33 cellular contexts compared by ENCODE assay signal in genomic region chr19:18068395-18068794, GRCh38. TPM values are rescaled to one million over a fixed set of nuclear protein-coding genes. Genes with fewer than 3 reads are reported as not detected.
"Had no signal": no experiment of that assay in that cellular context is flagged by ENCODE, and none has a peak within 500 bp of the region (broad histone marks: within the 10 kb centered on the region; RNA-seq: fewer than 3 reads in every experiment).

No MANE protein-coding gene starts in this region.

- H3K27me3 ChIP-seq: neutrophil, ovary, right lobe of liver, testis, upper lobe of right lung, uterus had no signal

- DNase-seq: naive B cell; naive thymus-derived CD8-positive, alpha-beta T cell; nephron progenitor cell; nucleus accumbens; ovary; posterior cingulate gyrus; psoas muscle; right lobe of liver; stimulated activated CD4-positive, alpha-beta T cell treated with anti-CD3 and anti-CD28 coated beads, Interleukin-15, amount 100 ng/mL, for 24 hours; stimulated activated CD4-positive, alpha-beta T cell treated with anti-CD3 and anti-CD28 coated beads, Interleukin-2, amount 100 ng/mL, for 24 hours; stimulated activated CD4-positive, alpha-beta T cell treated with anti-CD3 and anti-CD28 coated beads, Interleukin-2, amount 100 ng/mL, for 48 hours; stimulated activated CD4-positive, alpha-beta T cell treated with anti-CD3 and anti-CD28 coated beads, Interleukin-4, amount 100 ng/mL, for 24 hours; stimulated activated naive CD4-positive, alpha-beta T cell; stimulated activated naive CD8-positive, alpha-beta T cell treated with anti-CD3 and anti-CD28 coated beads, Interleukin-15, amount 100 ng/mL, for 72 hours; stimulated activated naive CD8-positive, alpha-beta T cell treated with anti-CD3 and anti-CD28 coated beads, Interleukin-15, Interleukin-2, amounts not matched to agents 100 U/mL and 50 U/mL, for 24 hours; substantia nigra; testis; tibial artery; transverse colon; upper lobe of right lung; uterus had no signal

- H3K79me2 ChIP-seq: parathyroid adenoma had no signal

- H3K36me3 ChIP-seq: neutrophil, ovary, right lobe of liver, suprapubic skin, tibial artery, transverse colon, upper lobe of right lung, uterus had no signal

- H3K4me1 ChIP-seq: parathyroid adenoma, psoas muscle, right lobe of liver, suprapubic skin, testis, tibial artery, transverse colon, upper lobe of right lung, uterus had no signal

- H3K4me3 ChIP-seq: ovary, psoas muscle, right lobe of liver, skin epidermis, smooth muscle cell, suprapubic skin, testis, tibial artery, transverse colon, upper lobe of right lung, uterus had no signal

- H3K4me2 ChIP-seq: smooth muscle cell had no signal

- H3K9me3 ChIP-seq: neutrophil, ovary, psoas muscle, right lobe of liver, suprapubic skin, testis, tibial artery, transverse colon, upper lobe of right lung, uterus had no signal

- H3K27ac ChIP-seq: neutrophil, ovary, parathyroid adenoma, psoas muscle, right lobe of liver, skin epidermis, suprapubic skin, testis, tibial artery, transverse colon, upper lobe of right lung, uterus had no signal

- H3K9ac ChIP-seq: parathyroid adenoma had no signal

- ATAC-seq: naive thymus-derived CD8-positive, alpha-beta T cell; natural killer cell treated with Interleukin-12 subunit alpha and Interleukin-12 subunit beta and Interleukin-15 and Interleukin-18, amount 100 ng/mL, for 72 hours; psoas muscle; right cardiac atrium; stimulated activated effector memory CD8-positive, alpha-beta T cell treated with anti-CD3 and anti-CD28 coated beads, Interleukin-12 subunit alpha, Interleukin-12 subunit beta, amount 100 ng/mL, for 72 hours; stimulated activated naive CD8-positive, alpha-beta T cell treated with anti-CD3 and anti-CD28 coated beads, Interleukin-15, amount 100 ng/mL, for 72 hours; stimulated activated naive CD8-positive, alpha-beta T cell treated with anti-CD3 and anti-CD28 coated beads, Interleukin-15, Interleukin-2, amounts not matched to agents 100 U/mL and 50 U/mL, for 24 hours; upper lobe of right lung had no signal

- H2AFZ ChIP-seq: parathyroid adenoma had no signal

RNA-seq across cellular contexts. Expression of gene IL12RB1, which starts 18.3 kb away (rescaled TPM):
- total RNA-seq: myocyte, neural crest cell, progenitor cell of endocrine pancreas, renal cortical epithelial cell, smooth muscle cell had no signal
- polyA plus RNA-seq: smooth muscle cell had no signal
